In the genomic region with DNA sequence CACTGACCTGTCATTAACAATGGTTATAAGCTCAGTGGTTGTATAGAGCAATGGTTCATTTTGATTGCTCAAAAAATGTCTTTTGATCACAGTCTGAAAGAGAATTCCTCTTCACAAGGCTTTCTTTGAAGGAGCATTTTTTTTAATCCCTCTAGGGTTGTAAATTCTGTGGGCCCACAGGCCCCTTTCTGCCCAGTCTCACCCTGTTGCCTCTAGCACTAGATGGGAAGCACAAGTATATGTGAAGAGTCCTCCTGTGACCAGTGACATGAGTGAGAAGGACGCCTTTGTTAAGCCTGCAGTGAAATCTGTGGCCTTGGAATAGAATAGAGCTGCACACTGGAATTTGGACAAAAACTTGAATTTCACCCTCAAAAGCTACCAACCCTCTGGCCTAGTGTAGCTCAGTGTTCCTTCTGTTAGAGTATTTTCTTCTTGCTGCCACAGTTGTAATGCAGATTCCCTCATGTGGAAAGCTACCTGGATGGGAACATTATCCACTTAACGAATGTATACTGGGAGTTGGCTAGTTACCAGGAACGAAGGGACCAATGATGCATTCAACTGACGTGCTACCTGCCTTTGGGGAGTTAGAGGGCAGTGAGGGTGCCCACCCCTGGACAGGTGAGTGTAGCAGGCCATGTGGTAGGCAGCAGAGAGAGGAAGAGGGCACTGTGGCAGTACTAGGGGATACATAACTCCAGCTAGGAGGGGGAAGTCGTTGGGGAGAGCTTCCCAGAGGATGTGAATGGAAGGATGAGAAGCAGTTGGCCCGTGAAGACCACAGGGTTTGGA, we compare ENCODE assay signal across 26 cellular contexts.
DNase-seq lines count a peak whose midpoint lies in the region; TF ChIP-seq lines count a peak whose summit lies in the region.
"Had no signal": no experiment of that assay in that cellular context is flagged by ENCODE, and none has a peak within 500 bp of the region (broad histone marks: within the 10 kb centered on the region; RNA-seq: fewer than 3 reads in every experiment).

No MANE protein-coding gene starts in this region.

- no peaks in the 10 kb centered on the region for H4K20me1 ChIP-seq in BLaER1 treated with 17β-estradiol and CSF1 and Interleukin-3, amounts not matched to agents 10 nM and 100 nM

- DNase-seq in foreskin melanocyte (peak; percentile 25), substantia nigra (lab: John Stamatoyannopoulos, UW) (no peak), WERI-Rb-1 (no peak), SIG-M5 treated with dmso at 0.1 percent for 504 hours (lab: John Stamatoyannopoulos, UW; ENCODE audit: unreplicated experiment) (no peak), head of caudate nucleus (no peak)
- no peak for DNase-seq in activated CD8-positive, alpha-beta memory T cell treated with anti-CD3 and anti-CD28 coated beads for 24 hours
- DNase-seq: C1 segment of cervical spinal cord; CD4-positive, alpha-beta memory T cell; COR-L47; DMS53; GM23248; HFFc6; Karpas-422; MV-4-11; NCI-H1105; NCI-H1436 treated with DMSO at 0.1 percent for 48 hours; NCI-H187 treated with DMSO at 0.1 percent for 48 hours; NCI-H2107; NCI-H446 treated with DMSO at 0.1 percent for 48 hours; NCI-H526 treated with DMSO at 0.1 percent for 48 hours; Peyer's patch; SHP77 treated with DMSO at 0.1 percent for 48 hours; SK-N-SH had no signal

- no peak for TF ChIP-seq CTCF in WERI-Rb-1 (IDR thresholded peaks at IDR 0.05; ENCODE audit: low read depth, low read length)

- peaks cover 15 to 39% (median 27%) of the 10 kb centered on the region in 10 experiments; a peak in 19 of 20 replicates for H3K4me1 ChIP-seq in BLaER1 treated with 17β-estradiol and CSF1 and Interleukin-3, amounts not matched to agents 10 nM and 100 nM
- H3K4me1 ChIP-seq: HAP-1, Peyer's patch had no signal

- peak overlapping the region in 2 of 11 experiments; percentile 50 to 77; a peak in 2 of 22 replicates for H3K9ac ChIP-seq in BLaER1 treated with 17β-estradiol and CSF1 and Interleukin-3, amounts not matched to agents 10 nM and 100 nM
- H3K9ac ChIP-seq: GM23248, SK-N-SH had no signal

- no peaks in the 10 kb centered on the region for H3K27me3 ChIP-seq in BLaER1 treated with 17β-estradiol and CSF1 and Interleukin-3, amounts not matched to agents 10 nM and 100 nM
- H3K27me3 ChIP-seq in WERI-Rb-1 (ENCODE audit: insufficient read depth, low read depth, severe bottlenecking) = no peaks in the 10 kb centered on the region
- H3K27me3 ChIP-seq: Peyer's patch had no signal

- H3K27ac ChIP-seq in BLaER1 treated with 17β-estradiol and CSF1 and Interleukin-3, amounts not matched to agents 10 nM and 100 nM = peak overlapping the region in 4 of 11 experiments; percentile 71 to 97 (median 77); a peak in 7 of 22 replicates
- H3K27ac ChIP-seq in angular gyrus (ENCODE audit: low read depth, low read length) (peak overlapping the region; percentile 83), substantia nigra (ENCODE audit: low read depth, low read length, poor library complexity, severe bottlenecking) (peak overlapping the region; percentile 66), WERI-Rb-1 (no peak overlapping the region)
- H3K27ac ChIP-seq: GM23248, Peyer's patch had no signal

- peak overlapping the region in 6 of 11 experiments; percentile 4 to 72 (median 46); a peak in 8 of 22 replicates for H3K4me2 ChIP-seq in BLaER1 treated with 17β-estradiol and CSF1 and Interleukin-3, amounts not matched to agents 10 nM and 100 nM
- H3K4me2 ChIP-seq: SK-N-SH had no signal

- no peak overlapping the region for H3K4me3 ChIP-seq in BLaER1 treated with 17β-estradiol and CSF1 and Interleukin-3, amounts not matched to agents 10 nM and 100 nM
- H3K4me3 ChIP-seq in WERI-Rb-1 (ENCODE audit: low read depth, low read length) = no peak overlapping the region
- H3K4me3 ChIP-seq: GM23248, HAP-1, Peyer's patch had no signal

- intact Hi-C loops in head of caudate nucleus (cut with DNase I) = no loop called here

- peaks cover 0 to 9% (median 0%) of the 10 kb centered on the region in 11 experiments; a peak in 3 of 22 replicates for H3K9me3 ChIP-seq in BLaER1 treated with 17β-estradiol and CSF1 and Interleukin-3, amounts not matched to agents 10 nM and 100 nM (replicated peaks in 1 of 11)
- H3K9me3 ChIP-seq in WERI-Rb-1 (ENCODE audit: severe bottlenecking) = no peaks in the 10 kb centered on the region
- H3K9me3 ChIP-seq: HAP-1, Peyer's patch, SK-N-SH had no signal

- no peaks in the 10 kb centered on the region for H3K36me3 ChIP-seq in BLaER1 treated with 17β-estradiol and CSF1 and Interleukin-3, amounts not matched to agents 10 nM and 100 nM
- H3K36me3 ChIP-seq in WERI-Rb-1 = no peaks in the 10 kb centered on the region
- H3K36me3 ChIP-seq: HAP-1, Peyer's patch had no signal
